16 cellular contexts compared by ENCODE assay signal in genomic region chr10:36872702-36873393, GRCh38.
DNase-seq lines count a peak whose midpoint lies in the region; ATAC-seq, FAIRE-seq and TF ChIP-seq lines count a peak whose summit lies in the region.
"Had no signal": no experiment of that assay in that cellular context is flagged by ENCODE, and none has a peak within 500 bp of the region (broad histone marks: within the 10 kb centered on the region; RNA-seq: fewer than 3 reads in every experiment).

No MANE protein-coding gene starts in this region.

- CTCF ChIA-PET in GM12878 (lab: Yijun Ruan, JAX) = interaction anchor here (0.6 to 0.7 kb wide), 2 partner anchors 879 to 886 kb away, joined by 3 read pairs; no protein-coding TSS in a partner anchor
- CTCF ChIA-PET in activated CD4-positive, alpha-beta T cell treated with anti-CD3 and anti-CD28 coated beads for 36 hours (lab: Charles Lee) = interaction anchor here (0.5 to 0.8 kb wide), 2 partner anchors 14 to 682 kb away, joined by 3 read pairs; no protein-coding TSS in a partner anchor

- DNase-seq in GM12878 (ENCODE audit: low read depth, low spot score) (no peak), NCI-H1092 (lab: John Stamatoyannopoulos, UW) (no peak), LoVo (ENCODE audit: low spot score) (no peak), BE2C (no peak)
- DNase-seq in activated CD4-positive, alpha-beta T cell treated with anti-CD3 and anti-CD28 coated beads for 36 hours = no peak
- DNase-seq: activated CD4-positive, alpha-beta T cell treated with anti-CD3 and anti-CD28 coated beads for 1 hour; CD8-positive, alpha-beta T cell; effector memory CD8-positive, alpha-beta T cell; GOT3; naive thymus-derived CD4-positive, alpha-beta T cell; NCI-H2029 had no signal

- H3K4me2 ChIP-seq in GM12878 (ENCODE audit: control insufficient read depth, insufficient read depth) = no peak overlapping the region

- no peaks in the 10 kb centered on the region for H4K20me1 ChIP-seq in GM12878 (ENCODE audit: control insufficient read depth, insufficient read depth)

- POLR2A ChIA-PET in GM12878 (lab: Charles Lee) = no interaction called here
- POLR2A ChIA-PET in activated CD4-positive, alpha-beta T cell treated with anti-CD3 and anti-CD28 coated beads for 36 hours (lab: Charles Lee) = no interaction called here

- no peak overlapping the region for H3K27ac Mint-ChIP-seq in activated CD4-positive, alpha-beta T cell treated with anti-CD3 and anti-CD28 coated beads for 36 hours
- H3K27ac Mint-ChIP-seq: brain; CD8-positive, alpha-beta T cell; effector memory CD8-positive, alpha-beta T cell; naive thymus-derived CD4-positive, alpha-beta T cell had no signal

- no peaks in the 10 kb centered on the region for H3K4me1 Mint-ChIP-seq in activated CD4-positive, alpha-beta T cell treated with anti-CD3 and anti-CD28 coated beads for 36 hours
- H3K4me1 Mint-ChIP-seq: brain; naive thymus-derived CD4-positive, alpha-beta T cell had no signal

- H3K9ac ChIP-seq in GM12878 (ENCODE audit: control insufficient read depth, insufficient read depth, low read length) = no peak overlapping the region

- H3K9me3 ChIP-seq in GM12878 (replicated peaks; ENCODE audit: control insufficient read depth, insufficient read depth, low read length) (no peaks in the 10 kb centered on the region; the same call in 2 of the 3 replicates), BE2C (no peaks in the 10 kb centered on the region)
- H3K9me3 ChIP-seq: right atrium auricular region had no signal

- no peak for TF ChIP-seq CTCF in GM12878 (IDR thresholded peaks at IDR 0.05 in 2 of 3, conservative IDR thresholded peaks at IDR 0.05 in 1 of 3; ENCODE audit: control insufficient read depth in 2 of 3, extremely low read depth in 1 of 3, insufficient read depth in 1 of 3, low read depth in 3 of 3, low read length in 3 of 3)
- TF ChIP-seq CTCF in BE2C (IDR thresholded peaks at IDR 0.05; ENCODE audit: low read depth, low read length) = no peak

- no peaks in the 10 kb centered on the region for H3K27me3 Mint-ChIP-seq in activated CD4-positive, alpha-beta T cell treated with anti-CD3 and anti-CD28 coated beads for 36 hours
- H3K27me3 Mint-ChIP-seq: effector memory CD8-positive, alpha-beta T cell; naive thymus-derived CD4-positive, alpha-beta T cell had no signal

- no peaks in the 10 kb centered on the region for H3K36me3 ChIP-seq in GM12878 (ENCODE audit: control insufficient read depth in 2 of 2, insufficient read depth in 2 of 2, low read length in 1 of 2)
- H3K36me3 ChIP-seq in BE2C = no peaks in the 10 kb centered on the region
- H3K36me3 ChIP-seq: right atrium auricular region had no signal

- H3K4me3 ChIP-seq in GM12878 = no peak overlapping the region
- H3K4me3 ChIP-seq in BE2C (ENCODE audit: low read depth, low read length) = no peak overlapping the region
- H3K4me3 ChIP-seq: right atrium auricular region had no signal

- no peaks in the 10 kb centered on the region for H3K4me1 ChIP-seq in GM12878 (ENCODE audit: control insufficient read depth, insufficient read depth, low read length)
- no peaks in the 10 kb centered on the region for H3K4me1 ChIP-seq in BE2C
- H3K4me1 ChIP-seq: right atrium auricular region had no signal

- no peak for TF ChIP-seq EP300 in GM12878 (IDR thresholded peaks at IDR 0.05; ENCODE audit: borderline replicate concordance in 1 of 2, control insufficient read depth in 1 of 2, low read depth in 2 of 2, low read length in 2 of 2)

- intact Hi-C loops in GM12878 (cut with micrococcal nuclease; ENCODE audit: unreplicated experiment) = no loop called here
- intact Hi-C loops in activated CD4-positive, alpha-beta T cell treated with anti-CD3 and anti-CD28 coated beads for 36 hours (cut with DNase I, micrococcal nuclease) = no loop called here

- H3K4me3 Mint-ChIP-seq in activated CD4-positive, alpha-beta T cell treated with anti-CD3 and anti-CD28 coated beads for 36 hours = no peak overlapping the region
- H3K4me3 Mint-ChIP-seq: CD8-positive, alpha-beta T cell; effector memory CD8-positive, alpha-beta T cell; naive thymus-derived CD4-positive, alpha-beta T cell had no signal

- H3K79me2 ChIP-seq in GM12878 (ENCODE audit: control insufficient read depth, insufficient read depth, low read length) = no peaks in the 10 kb centered on the region

- H3K9me3 Mint-ChIP-seq in activated CD4-positive, alpha-beta T cell treated with anti-CD3 and anti-CD28 coated beads for 36 hours (ENCODE audit: low read depth) = no peaks in the 10 kb centered on the region
- H3K9me3 Mint-ChIP-seq: CD8-positive, alpha-beta T cell; naive thymus-derived CD4-positive, alpha-beta T cell had no signal

- FAIRE-seq in GM12878 (lab: Jason Lieb, UNC) = no peak

- H3K27ac ChIP-seq in GM12878 (ENCODE audit: control insufficient read depth, insufficient read depth) = no peak overlapping the region
- H3K27ac ChIP-seq: right atrium auricular region had no signal

- no TSS peak for BruUV-seq in GM12878 (replicated peaks; lab: Mats Ljungman, UMichigan)

- no peak for TF ChIP-seq RAD21 in GM12878 (IDR thresholded peaks at IDR 0.05; ENCODE audit: insufficient read depth, low read depth, low read length)

- H2AFZ ChIP-seq in GM12878 (ENCODE audit: control insufficient read depth, low read depth, low read length) = no peak overlapping the region

- no peaks in the 10 kb centered on the region for H3K27me3 ChIP-seq in GM12878 (replicated peaks in 1 of 2; ENCODE audit: control insufficient read depth in 2 of 2, insufficient read depth in 2 of 2, low read length in 1 of 2)
- no peaks in the 10 kb centered on the region; the same call in 1 of the 2 replicates for H3K27me3 ChIP-seq in BE2C
- H3K27me3 ChIP-seq: right atrium auricular region had no signal

- H3K36me3 Mint-ChIP-seq in activated CD4-positive, alpha-beta T cell treated with anti-CD3 and anti-CD28 coated beads for 36 hours (ENCODE audit: low read depth) = no peaks in the 10 kb centered on the region
- H3K36me3 Mint-ChIP-seq: brain; CD8-positive, alpha-beta T cell; naive thymus-derived CD4-positive, alpha-beta T cell had no signal

- TF ChIP-seq POLR2A in GM12878 (IDR thresholded peaks at IDR 0.05; ENCODE audit: low read depth, low read length) = no peak

- SMC1A ChIA-PET in GM12878 (lab: Charles Lee; ENCODE audit: uncharacterized antibody, unreplicated experiment) = interaction anchor here (0.8 kb wide), 1 partner anchor 1871 kb away, joined by 3 read pairs; no protein-coding TSS in a partner anchor

- RAD21 ChIA-PET in GM12878 (lab: Charles Lee; ENCODE audit: unreplicated experiment) = interaction anchor here (0.7 to 1.0 kb wide), 3 partner anchors 8 to 18 kb away, joined by 3 read pairs; no protein-coding TSS in a partner anchor

- in situ Hi-C loops in GM12878 (cut with MboI) = no loop called here

- WGBS in GM12878 (ENCODE audit: insufficient coverage, insufficient replicate concordance, low lambda C conversion rate, missing lambda C conversion rate) = 5% methylated on average over 6 of the region's 6 CpGs

- ATAC-seq in GM19324 (IDR thresholded peaks at IDR 0.05; ENCODE audit: low FRiP score, unreplicated experiment) (peak; percentile 89), GM21825 (IDR thresholded peaks at IDR 0.05; ENCODE audit: unreplicated experiment) (peak; percentile 96), HG03139 (IDR thresholded peaks at IDR 0.05; ENCODE audit: unreplicated experiment) (peak; percentile 94), GM12878 (peak; percentile 62)
- no peak for ATAC-seq in activated CD4-positive, alpha-beta T cell treated with anti-CD3 and anti-CD28 coated beads for 36 hours
- ATAC-seq: CD8-positive, alpha-beta T cell; effector memory CD8-positive, alpha-beta T cell; naive thymus-derived CD4-positive, alpha-beta T cell had no signal

TF ChIP-seq in GM12878, 131 proteins besides CTCF, POLR2A, EP300 and RAD21 (continues in another document):
- TF ChIP-seq ZNF687 (IDR thresholded peaks at IDR 0.05) = no peak
- no peak for TF ChIP-seq ZNF207 (IDR thresholded peaks at IDR 0.05; ENCODE audit: borderline replicate concordance)
- peak; percentile 28 to 59; a peak in 2 of 4 replicates for TF ChIP-seq BHLHE40 (IDR thresholded peaks at IDR 0.05; ENCODE audit: borderline replicate concordance in 1 of 2, low read depth in 2 of 2, low read length in 1 of 2)
- peak; percentile 67; the same call in 1 of the 2 replicates for TF ChIP-seq ZNF24 (IDR thresholded peaks at IDR 0.05)
- no peak for TF ChIP-seq SREBF1 (IDR thresholded peaks at IDR 0.05; ENCODE audit: low read length)
- TF ChIP-seq CREB1 (IDR thresholded peaks at IDR 0.05; ENCODE audit: low read depth) = no peak
- peak; percentile 37 to 46; a peak in 2 of 4 replicates for TF ChIP-seq IKZF2 (IDR thresholded peaks at IDR 0.05)
- TF ChIP-seq KAT2A (conservative IDR thresholded peaks at IDR 0.05; ENCODE audit: control insufficient read depth, low read depth, low read length) = no peak
- TF ChIP-seq POLR2AphosphoS2 (IDR thresholded peaks at IDR 0.05; ENCODE audit: low read depth, low read length) = no peak
- no peak for TF ChIP-seq STAT1 (conservative IDR thresholded peaks at IDR 0.05)
- peak; percentile 76; the same call in 1 of the 2 replicates for TF ChIP-seq SPI1 (IDR thresholded peaks at IDR 0.05; ENCODE audit: borderline replicate concordance, insufficient read depth, low read depth, low read length)
